ENCODE assay signal across 9 cellular contexts in the genomic region with DNA sequence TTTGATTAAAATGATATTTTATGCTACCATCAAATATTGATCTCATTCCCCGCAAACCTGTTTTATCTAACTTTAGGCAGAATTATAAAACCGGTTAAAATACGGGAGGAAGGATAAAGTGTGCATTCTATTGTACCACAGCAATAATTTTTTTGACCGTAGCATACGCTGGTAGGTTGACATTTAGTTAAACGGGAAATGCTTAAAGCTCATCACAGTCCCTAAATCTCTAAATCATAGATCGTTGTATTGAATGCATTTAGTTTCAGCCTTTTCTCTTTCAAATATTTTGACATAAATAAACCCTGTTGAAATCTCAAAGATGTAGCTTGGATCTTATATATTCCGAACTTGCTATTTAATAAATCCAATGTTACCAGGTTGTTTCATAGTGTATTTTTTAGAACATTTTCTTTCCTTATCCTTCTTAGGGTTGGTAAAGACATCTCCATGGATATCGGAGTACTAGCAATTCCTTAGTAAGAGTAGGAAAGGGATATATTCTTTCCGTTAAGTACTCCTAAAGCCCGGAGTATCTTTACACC. TPM values are rescaled to one million over a fixed set of nuclear protein-coding genes. Genes with fewer than 3 reads are reported as not detected.
A peak's percentile ranks its signal among the peaks of the same experiment; 100 is the strongest.
DNase-seq lines count a peak whose midpoint lies in the region; ATAC-seq and TF ChIP-seq lines count a peak whose summit lies in the region.
"Had no signal": no experiment of that assay in that cellular context is flagged by ENCODE, and none has a peak within 500 bp of the region (broad histone marks: within the 10 kb centered on the region; RNA-seq: fewer than 3 reads in every experiment).

No MANE protein-coding gene starts in this region.

- ATAC-seq in GM19328 (IDR thresholded peaks at IDR 0.05; ENCODE audit: unreplicated experiment): no peak

- TF ChIP-seq CTCF in AG09309 (IDR thresholded peaks at IDR 0.05; ENCODE audit: control insufficient read depth, insufficient read depth, low read depth, low read length, missing control alignments) (no peak), adrenal gland (IDR thresholded peaks at IDR 0.05) (no peak)

- no peaks in the 10 kb centered on the region for H3K36me3 ChIP-seq in adrenal gland (replicated peaks in 1 of 2)
- no peaks in the 10 kb centered on the region for H3K36me3 ChIP-seq in mucosa of stomach (ENCODE audit: control insufficient read depth, insufficient read depth, low read length)

- no peak for TF ChIP-seq POLR2A in adrenal gland (IDR thresholded peaks at IDR 0.05)

- intact Hi-C loops in adrenal gland (cut with DNase I): no loop called here

- DNase-seq in AG09309 (ENCODE audit: low read depth) (no peak), adrenal gland (no peak), AG08396 (ENCODE audit: low spot score) (no peak), Ammon's horn (ENCODE audit: low spot score) (no peak), NCI-H2171 treated with DMSO at 0.1 percent for 48 hours (lab: John Stamatoyannopoulos, UW) (no peak)
- peak; percentile 47 for DNase-seq in Jurkat, Clone E6-1 (ENCODE audit: low read depth, low spot score)
- DNase-seq: NCI-H226 had no signal

- H3K27me3 ChIP-seq in adrenal gland (no peaks in the 10 kb centered on the region), mucosa of stomach (ENCODE audit: control insufficient read depth, insufficient read depth, low read length) (no peaks in the 10 kb centered on the region)

- H3K27ac ChIP-seq in adrenal gland: peak overlapping the region; percentile 32 to 88 (median 61)

- H3K9me3 ChIP-seq in adrenal gland (replicated peaks in 1 of 3): peaks cover 0 to 6% (median 0%) of the 10 kb centered on the region in 3 donors
- H3K9me3 ChIP-seq in mucosa of stomach (ENCODE audit: control insufficient read depth, low read length): no peaks in the 10 kb centered on the region

- H3K4me3 ChIP-seq in AG09309 (ENCODE audit: control insufficient read depth, low read depth, low read length) (peak overlapping the region; percentile 47), adrenal gland (peak overlapping the region in 3 of 4 donors; percentile 14 to 58 (median 22)), mucosa of stomach (ENCODE audit: low read length) (no peak overlapping the region)
- peak overlapping the region; percentile 70 for H3K4me3 ChIP-seq in Jurkat, Clone E6-1 (ENCODE audit: low read length)

- H3K4me1 ChIP-seq in adrenal gland (replicated peaks in 1 of 2) (peaks cover 0 to 4% of the 10 kb centered on the region in 2 donors), mucosa of stomach (ENCODE audit: control insufficient read depth, insufficient read depth, low read length) (no peaks in the 10 kb centered on the region)

- peak overlapping the region; percentile 11 for H3K9ac ChIP-seq in mucosa of stomach (ENCODE audit: low read length)

- 58 to 68% (median 61%) methylated on average over 11 of the region's 11 CpGs for WGBS in adrenal gland, 4 donors

RNA-seq across cellular contexts. Expression of a gene that starts 0.8 kb away (rescaled TPM):
- 35.1 TPM for polyA plus RNA-seq in Jurkat, Clone E6-1 (2012; ENCODE audit: insufficient read depth, insufficient read length)
- 10 to 100 TPM in 3 of 8 donors, 1 to 10 TPM in 5; 3.9 to 17.0 (median 8.5) TPM for total RNA-seq in adrenal gland
- 10 to 100 TPM; 10.8 to 17.7 (median 11.2) TPM for polyA plus RNA-seq in adrenal gland

RNA-seq across cellular contexts. Expression of a gene that starts 12.9 kb away (rescaled TPM):
- not detected for polyA plus RNA-seq in Jurkat, Clone E6-1 (2012; ENCODE audit: insufficient read depth, insufficient read length)
- not detected for total RNA-seq in adrenal gland
- polyA plus RNA-seq in adrenal gland: not detected

RNA-seq across cellular contexts. Expression of a gene that starts 41.1 kb away (rescaled TPM):
- polyA plus RNA-seq in Jurkat, Clone E6-1 (2012; ENCODE audit: insufficient read depth, insufficient read length): not detected
- under 1 TPM in 3 of 8 donors, not detected in 5; 0.40 to 0.61 (median 0.42) TPM for total RNA-seq in adrenal gland
- polyA plus RNA-seq in adrenal gland: under 1 TPM in 1 of 3 donors, not detected in 2; 0.61 TPM
